9 cellular contexts compared by ENCODE assay signal in the genomic region with DNA sequence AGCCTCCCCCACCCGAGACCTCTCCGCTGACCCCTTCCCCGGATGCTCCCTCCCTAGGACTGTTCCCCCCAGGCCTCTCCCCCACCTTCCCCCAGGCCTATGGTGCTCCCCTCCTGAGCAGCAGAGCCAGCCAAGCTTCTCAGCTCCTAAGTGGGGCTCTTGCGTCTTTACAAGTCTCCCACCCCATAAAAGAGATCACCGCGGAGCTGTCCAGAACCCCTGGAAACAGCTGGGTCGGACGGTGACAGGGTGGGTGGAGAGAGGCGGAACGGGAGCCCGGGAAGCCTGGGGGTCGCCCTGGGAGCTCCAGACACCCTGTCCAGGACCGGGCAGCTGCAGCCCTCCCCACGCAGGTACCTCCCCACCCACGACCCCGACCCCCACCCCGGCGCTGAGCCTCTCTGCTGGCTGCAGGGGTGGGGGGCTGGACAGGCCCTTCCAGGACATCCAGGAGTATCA.
A peak's percentile ranks its signal among the peaks of the same experiment; 100 is the strongest.
DNase-seq lines count a peak whose midpoint lies in the region; ATAC-seq and TF ChIP-seq lines count a peak whose summit lies in the region.
"Had no signal": no experiment of that assay in that cellular context is flagged by ENCODE, and none has a peak within 500 bp of the region (broad histone marks: within the 10 kb centered on the region; RNA-seq: fewer than 3 reads in every experiment).

No MANE protein-coding gene starts in this region.

- peaks cover 3% of the 10 kb centered on the region for H3K36me3 Mint-ChIP-seq in central memory CD8-positive, alpha-beta T cell (ENCODE audit: insufficient read depth)
- no peaks in the 10 kb centered on the region for H3K36me3 Mint-ChIP-seq in memory B cell

- H3K27ac Mint-ChIP-seq in central memory CD8-positive, alpha-beta T cell (ENCODE audit: low read depth) = no peak overlapping the region
- no peak overlapping the region for H3K27ac Mint-ChIP-seq in memory B cell

- H3K36me3 ChIP-seq in suprapubic skin = no peaks in the 10 kb centered on the region

- DNase-seq in activated CD4-positive, alpha-beta T cell treated with anti-CD3 and anti-CD28 coated beads for 1 hour = peak; percentile 7
- DNase-seq in activated CD4-positive, alpha-beta T cell treated with anti-CD3 and anti-CD28 coated beads, Interleukin-2, amount 50 U/mL, for 1 hour = no peak
- no peak for DNase-seq in central memory CD8-positive, alpha-beta T cell (ENCODE audit: low spot score in 2 of 2)
- DNase-seq in memory B cell (ENCODE audit: low spot score in 2 of 2) (no peak), suprapubic skin (ENCODE audit: low spot score in 2 of 2) (peak in 1 of 2 donors; percentile 76), DMS 273 treated with DMSO at 0.1 percent for 48 hours (lab: John Stamatoyannopoulos, UW) (no peak), NOMO-1 treated with DMSO at 0.1 percent for 48 hours (lab: John Stamatoyannopoulos, UW; ENCODE audit: unreplicated experiment) (no peak)
- DNase-seq: hippocampal formation had no signal

- no peaks in the 10 kb centered on the region for H3K27me3 Mint-ChIP-seq in central memory CD8-positive, alpha-beta T cell
- H3K27me3 Mint-ChIP-seq in memory B cell = peaks cover 4% of the 10 kb centered on the region

- WGBS in suprapubic skin = 27% methylated on average over 15 of the region's 18 CpGs

- no peak for TF ChIP-seq POLR2A in suprapubic skin (IDR thresholded peaks at IDR 0.05)

- no peaks in the 10 kb centered on the region for H3K27me3 ChIP-seq in suprapubic skin

- H3K4me3 ChIP-seq in suprapubic skin = peak overlapping the region; percentile 50

- H3K9me3 Mint-ChIP-seq in central memory CD8-positive, alpha-beta T cell = no peaks in the 10 kb centered on the region
- H3K9me3 Mint-ChIP-seq in memory B cell = no peaks in the 10 kb centered on the region

- peaks cover 28% of the 10 kb centered on the region for H3K4me1 ChIP-seq in suprapubic skin

- peaks cover 15% of the 10 kb centered on the region for H3K4me1 Mint-ChIP-seq in central memory CD8-positive, alpha-beta T cell
- peaks cover 6% of the 10 kb centered on the region for H3K4me1 Mint-ChIP-seq in memory B cell

- H3K27ac ChIP-seq in suprapubic skin = peak overlapping the region; percentile 82

- no peak for TF ChIP-seq EP300 in suprapubic skin (IDR thresholded peaks at IDR 0.05)

- no peak for ATAC-seq in central memory CD8-positive, alpha-beta T cell (replicated peaks; ENCODE audit: extremely low read depth, poor library complexity, severe bottlenecking)
- ATAC-seq in memory B cell (ENCODE audit: low read depth) (no peak), GM19328 (IDR thresholded peaks at IDR 0.05; ENCODE audit: unreplicated experiment) (no peak)

- no peaks in the 10 kb centered on the region for H3K9me3 ChIP-seq in suprapubic skin

- H3K4me3 Mint-ChIP-seq in central memory CD8-positive, alpha-beta T cell = peak overlapping the region; percentile 18
- peak overlapping the region; percentile 54 for H3K4me3 Mint-ChIP-seq in memory B cell

- no peak for TF ChIP-seq CTCF in suprapubic skin (IDR thresholded peaks at IDR 0.05)
